Comparison of ENCODE assay signal across 8 cellular contexts in the genomic region with DNA sequence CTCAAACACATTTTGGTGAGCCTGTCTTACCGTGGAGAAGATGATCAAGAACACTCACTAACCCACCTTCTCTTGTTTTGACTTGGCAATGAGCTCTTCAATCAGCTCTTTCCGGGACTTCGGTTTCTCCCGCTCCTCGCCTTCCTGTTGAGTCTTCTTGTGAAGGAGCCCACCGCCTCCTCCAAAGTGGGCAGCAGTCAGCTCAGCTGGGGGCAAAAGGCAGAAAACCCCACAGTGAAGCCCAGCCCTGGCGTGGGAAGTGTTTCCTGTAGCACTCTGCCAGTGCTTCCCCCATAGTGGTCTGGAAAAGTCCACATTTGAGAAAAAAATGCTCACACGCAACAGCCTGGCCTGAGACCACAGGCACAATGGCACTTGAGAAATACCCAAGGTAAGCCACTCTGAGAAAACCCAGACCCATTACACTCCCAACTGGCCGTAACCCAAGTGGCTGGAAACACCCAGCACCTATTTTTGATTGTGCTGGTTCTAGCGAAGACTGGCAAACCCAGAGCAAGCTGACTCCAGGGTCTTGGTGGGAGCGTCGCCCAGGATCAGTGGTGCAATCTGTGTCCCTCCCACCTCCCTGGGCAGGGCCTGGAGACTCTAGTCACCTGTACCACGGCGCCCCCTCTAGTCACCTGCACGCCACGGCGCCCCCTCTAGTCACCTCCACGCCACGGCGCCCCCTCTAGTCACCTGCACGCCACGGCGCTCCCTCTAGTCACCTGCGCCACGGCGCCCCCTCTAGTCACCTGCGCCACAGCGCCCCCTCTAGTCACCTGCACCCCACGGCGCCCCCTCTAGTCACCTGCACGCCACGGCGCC. TPM values are rescaled to one million over a fixed set of nuclear protein-coding genes. Genes with fewer than 3 reads are reported as not detected.
DNase-seq lines count a peak whose midpoint lies in the region; ATAC-seq lines count a peak whose summit lies in the region.

No MANE protein-coding gene starts in this region.

- DNase-seq in activated CD4-positive, alpha-beta T cell treated with anti-CD3 and anti-CD28 coated beads for 24 hours (ENCODE audit: low read depth in 2 of 2), result peak; percentile 59 to 69
- no peak for DNase-seq in activated CD4-positive, alpha-beta T cell treated with anti-CD3 and anti-CD28 coated beads, Interleukin-2, amount 50 U/mL, for 4 hours
- DNase-seq in activated naive CD4-positive, alpha-beta T cell treated with Interleukin-2 at 50 U/mL for 16 hours, result peak; percentile 85
- DNase-seq in posterior vena cava (ENCODE audit: low spot score), result peak; percentile 16
- DNase-seq in HuH-7 (ENCODE audit: low spot score), result no peak
- no peak for DNase-seq in Ammon's horn (ENCODE audit: low spot score)

- intact Hi-C loops in posterior vena cava (cut with DNase I), result no loop called here

- peak; percentile 68 for ATAC-seq in HG03432 (IDR thresholded peaks at IDR 0.05; ENCODE audit: unreplicated experiment)
- ATAC-seq in GM19467 (IDR thresholded peaks at IDR 0.05; ENCODE audit: unreplicated experiment), result no peak

RNA-seq across cellular contexts. Expression of a gene that starts 8.6 kb away (rescaled TPM):
- 10 to 100 TPM; 16.1 to 20.5 TPM for total RNA-seq in posterior vena cava

RNA-seq across cellular contexts. Expression of a gene that starts 8.8 kb away (rescaled TPM):
- 1 to 10 TPM; 5.6 to 8.0 TPM for total RNA-seq in posterior vena cava

Comparison
In these comparisons a context has a peak if more than half of its experiments do, and no peak if none do; other contexts are left out.
1. DNase-seq: peak in activated CD4-positive, alpha-beta T cell treated with anti-CD3 and anti-CD28 coated beads for 24 hours (2 of 2), activated naive CD4-positive, alpha-beta T cell treated with Interleukin-2 at 50 U/mL for 16 hours (single experiment) and posterior vena cava (single experiment); none in activated CD4-positive, alpha-beta T cell treated with anti-CD3 and anti-CD28 coated beads, Interleukin-2, amount 50 U/mL, for 4 hours (0 of 2), HuH-7 (single experiment) and Ammon's horn (single experiment).